1 cellular context compared by ENCODE assay signal in genomic region chr7:46852795-46853194, GRCh38.
TF ChIP-seq lines count a peak whose summit lies in the region.

No MANE protein-coding gene starts in this region.

TF ChIP-seq in IMR-90, 13 proteins besides CTCF, POLR2A, EP300 and RAD21 (continued from another document):
- TF ChIP-seq ELK1 (IDR thresholded peaks at IDR 0.05; ENCODE audit: borderline replicate concordance, low read depth, low read length) (no peak), SMC3 (IDR thresholded peaks at IDR 0.05; ENCODE audit: low read depth, low read length) (no peak), CHD1 (IDR thresholded peaks at IDR 0.05; ENCODE audit: low read depth, low read length) (no peak)
